ENCODE assay signal across 22 cellular contexts in genomic region chr14:60732840-60733483, GRCh38. TPM values are rescaled to one million over a fixed set of nuclear protein-coding genes. Genes with fewer than 3 reads are reported as not detected.
DNase-seq lines count a peak whose midpoint lies in the region; ATAC-seq, FAIRE-seq and TF ChIP-seq lines count a peak whose summit lies in the region.
"Had no signal": no experiment of that assay in that cellular context is flagged by ENCODE, and none has a peak within 500 bp of the region (broad histone marks: within the 10 kb centered on the region; RNA-seq: fewer than 3 reads in every experiment).

No MANE protein-coding gene starts in this region.

- CTCF ChIA-PET in HepG2 (lab: Yijun Ruan, JAX; ENCODE audit: low intra/inter-chr PET ratio, low total read pairs) = no interaction called here
- CTCF ChIA-PET in K562 (lab: Yijun Ruan, JAX; ENCODE audit: low intra/inter-chr PET ratio) = no interaction called here
- CTCF ChIA-PET in activated CD4-positive, alpha-beta memory T cell treated with anti-CD3 and anti-CD28 coated beads, Interleukin-2, amount 10 ng/mL, durations not matched to agents 7 days and 5 days (lab: Charles Lee) = interaction anchor here (0.9 to 1.3 kb wide), 5 partner anchors 17 to 441 kb away, joined by 3 read pairs; partner anchors contain the start of genes SLC38A6 and TRMT5

- H3K14ac ChIP-seq in mesenchymal stem cell (ENCODE audit: low read length in 2 of 2) = no peak overlapping the region

- TF ChIP-seq RAD21 in HepG2 (CRISPR knock-in tag; IDR thresholded peaks at IDR 0.05) (no peak), K562 (CRISPR knock-in tag; conservative IDR thresholded peaks at IDR 0.05 in 1 of 2, IDR thresholded peaks at IDR 0.05 in 1 of 2) (no peak)

- no peaks in the 10 kb centered on the region for H3K9me1 ChIP-seq in K562 (ENCODE audit: control insufficient read depth, insufficient read depth, low read length)

- no peaks in the 10 kb centered on the region; the same call in 1 of the 2 replicates for H3K27me3 Mint-ChIP-seq in HFFc6 (ENCODE audit: insufficient read depth)
- peaks cover 52% of the 10 kb centered on the region for H3K27me3 Mint-ChIP-seq in activated CD4-positive, alpha-beta memory T cell treated with anti-CD3 and anti-CD28 coated beads, Interleukin-2, amount 10 ng/mL, durations not matched to agents 7 days and 5 days

- H3K36me3 Mint-ChIP-seq in HFFc6 (ENCODE audit: low read depth) = peaks cover 5% of the 10 kb centered on the region
- H3K36me3 Mint-ChIP-seq in activated CD4-positive, alpha-beta memory T cell treated with anti-CD3 and anti-CD28 coated beads, Interleukin-2, amount 10 ng/mL, durations not matched to agents 7 days and 5 days (ENCODE audit: low read depth) = peaks cover 7% of the 10 kb centered on the region
- H3K36me3 Mint-ChIP-seq: CD4-positive, CD25-positive, alpha-beta regulatory T cell had no signal

- ATAC-seq in HepG2 = no peak
- ATAC-seq in right lobe of liver = no peak
- ATAC-seq in K562 = no peak
- ATAC-seq: GM12878 had no signal

- no peak overlapping the region for H3K4me3 ChIP-seq in HepG2 (replicated peaks in 1 of 3; ENCODE audit: insufficient read depth in 1 of 3, low read depth in 2 of 3, low read length in 3 of 3)
- H3K4me3 ChIP-seq in right lobe of liver = no peak overlapping the region
- no peak overlapping the region for H3K4me3 ChIP-seq in K562
- H3K4me3 ChIP-seq in mesenchymal stem cell (ENCODE audit: insufficient read depth in 1 of 2, low read depth in 1 of 2, low read length in 2 of 2) = no peak overlapping the region
- H3K4me3 ChIP-seq: GM12878 had no signal

- H3K4ac ChIP-seq in mesenchymal stem cell (ENCODE audit: low read depth in 1 of 2, low read length in 2 of 2) = no peak overlapping the region

- H3K9ac ChIP-seq in HepG2 (ENCODE audit: insufficient read depth, low read depth, low read length) (no peak overlapping the region), K562 (ENCODE audit: insufficient read depth in 1 of 2, low read depth in 2 of 2, low read length in 2 of 2) (no peak overlapping the region), mesenchymal stem cell (ENCODE audit: low read length) (no peak overlapping the region)

- no peak overlapping the region for H3K18ac ChIP-seq in mesenchymal stem cell (ENCODE audit: low read depth in 1 of 2, low read length in 2 of 2)

- H3K9me3 ChIP-seq in HepG2 (ENCODE audit: low read length) = no peaks in the 10 kb centered on the region
- H3K9me3 ChIP-seq in right lobe of liver = no peaks in the 10 kb centered on the region
- H3K9me3 ChIP-seq in K562 (replicated peaks; ENCODE audit: control insufficient read depth, insufficient read depth, low read depth, low read length) = no peaks in the 10 kb centered on the region
- no peaks in the 10 kb centered on the region for H3K9me3 ChIP-seq in mesenchymal stem cell (ENCODE audit: control insufficient read depth, low read length)
- H3K9me3 ChIP-seq: BE2C, Caco-2 had no signal

- H3K4me1 Mint-ChIP-seq in HFFc6 (ENCODE audit: low read depth) = peaks cover 19% of the 10 kb centered on the region
- H3K4me1 Mint-ChIP-seq in activated CD4-positive, alpha-beta memory T cell treated with anti-CD3 and anti-CD28 coated beads, Interleukin-2, amount 10 ng/mL, durations not matched to agents 7 days and 5 days = peaks cover 20% of the 10 kb centered on the region

- H3K4me1 ChIP-seq in HepG2 (ENCODE audit: insufficient read depth, low read length) (peaks cover 14% of the 10 kb centered on the region), right lobe of liver (peaks cover 0 to 15% (median 5%) of the 10 kb centered on the region in 4 donors), K562 (replicated peaks in 1 of 2; ENCODE audit: control insufficient read depth in 2 of 2, insufficient read depth in 2 of 2, low read length in 2 of 2) (no peaks in the 10 kb centered on the region), mesenchymal stem cell (ENCODE audit: control insufficient read depth, insufficient read depth, low read depth, low read length) (no peaks in the 10 kb centered on the region)
- H3K4me1 ChIP-seq: BE2C had no signal

- H3K9me3 Mint-ChIP-seq in HFFc6 = peaks cover 4% of the 10 kb centered on the region; the same call in 1 of the 2 replicates
- H3K9me3 Mint-ChIP-seq in activated CD4-positive, alpha-beta memory T cell treated with anti-CD3 and anti-CD28 coated beads, Interleukin-2, amount 10 ng/mL, durations not matched to agents 7 days and 5 days = peaks cover 5% of the 10 kb centered on the region
- H3K9me3 Mint-ChIP-seq: H9 had no signal

- no peak overlapping the region for H3K27ac ChIP-seq in HepG2 (ENCODE audit: extremely low read length, insufficient read depth, low read length)
- no peak overlapping the region for H3K27ac ChIP-seq in right lobe of liver
- H3K27ac ChIP-seq in K562 (ENCODE audit: extremely low read depth, low read depth, low read length) = no peak overlapping the region
- H3K27ac ChIP-seq in mesenchymal stem cell (ENCODE audit: low read length, poor library complexity, severe bottlenecking) = no peak overlapping the region
- H3K27ac ChIP-seq: HL-60 had no signal

- BruUV-seq in HepG2 (replicated peaks; lab: Mats Ljungman, UMichigan) (no TSS peak), K562 (replicated peaks; lab: Mats Ljungman, UMichigan) (no TSS peak)

- no peak overlapping the region for H3K4me3 Mint-ChIP-seq in HFFc6
- no peak overlapping the region for H3K4me3 Mint-ChIP-seq in activated CD4-positive, alpha-beta memory T cell treated with anti-CD3 and anti-CD28 coated beads, Interleukin-2, amount 10 ng/mL, durations not matched to agents 7 days and 5 days

- H3K27me3 ChIP-seq in HepG2 (ENCODE audit: control insufficient read depth in 1 of 2, insufficient read depth in 2 of 2, low read length in 2 of 2) (no peaks in the 10 kb centered on the region; a peak in 1 of 5 replicates), right lobe of liver (no peaks in the 10 kb centered on the region), K562 (ENCODE audit: control insufficient read depth in 2 of 2, insufficient read depth in 2 of 2, low read length in 2 of 2) (no peaks in the 10 kb centered on the region), mesenchymal stem cell (ENCODE audit: control insufficient read depth in 1 of 2, insufficient read depth in 1 of 2, low read length in 2 of 2) (peaks cover 4 to 6% of the 10 kb centered on the region in 2 experiments)

- TF ChIP-seq CTCF in HepG2 (CRISPR knock-in tag; IDR thresholded peaks at IDR 0.05) = no peak
- no peak for TF ChIP-seq CTCF in right lobe of liver (IDR thresholded peaks at IDR 0.05)
- TF ChIP-seq CTCF in HFFc6 (IDR thresholded peaks at IDR 0.05) = 0 out of 2 replicates have a peak, but pooled peaks have one; percentile 11
- no peak for TF ChIP-seq CTCF in K562 (IDR thresholded peaks at IDR 0.05 in 2 of 3, conservative IDR thresholded peaks at IDR 0.05 in 1 of 3; ENCODE audit: insufficient read depth in 2 of 3, low read depth in 1 of 3, low read length in 3 of 3)

- no peak for DNase-seq in HepG2 (ENCODE audit: low spot score)
- no peak for DNase-seq in right lobe of liver
- DNase-seq in HFFc6 = no peak
- DNase-seq in K562 (ENCODE audit: extremely low read depth in 1 of 4, low spot score in 3 of 4) = no peak
- DNase-seq in urothelium cell line (ENCODE audit: low spot score) = no peak
- DNase-seq in activated CD4-positive, alpha-beta memory T cell treated with anti-CD3 and anti-CD28 coated beads, Interleukin-2, amount 10 ng/mL, durations not matched to agents 7 days and 5 days = no peak
- DNase-seq in activated CD8-positive, alpha-beta memory T cell treated with anti-CD3 and anti-CD28 coated beads, Interleukin-2, amount 50 U/mL, for 4 hours = no peak
- DNase-seq in mesenchymal stem cell = no peak
- DNase-seq: ACHN; BE2C; C1 segment of cervical spinal cord; Caco-2; CD4-positive, CD25-positive, alpha-beta regulatory T cell; DMS79 treated with DMSO at 0.1 percent for 48 hours; EL; H9; IMR-90; KBM-7 had no signal

- H4K91ac ChIP-seq in mesenchymal stem cell (ENCODE audit: low read length) = no peak overlapping the region

- FAIRE-seq in HepG2 (lab: Jason Lieb, UNC) (no peak), K562 (lab: Jason Lieb, UNC) (no peak), urothelium cell line (lab: Jason Lieb, UNC) (peak; percentile 61)
- FAIRE-seq: D721Med, GM12878, H1 had no signal

- H2AK5ac ChIP-seq in mesenchymal stem cell (ENCODE audit: low read length, severe bottlenecking) = no peak overlapping the region

- H3K36me3 ChIP-seq in HepG2 (replicated peaks in 1 of 2; ENCODE audit: control insufficient read depth in 1 of 2, insufficient read depth in 2 of 2, low read length in 2 of 2) (no peaks in the 10 kb centered on the region), right lobe of liver (no peaks in the 10 kb centered on the region), K562 (ENCODE audit: control insufficient read depth, insufficient read depth, low read length) (no peaks in the 10 kb centered on the region), mesenchymal stem cell (ENCODE audit: control insufficient read depth in 1 of 2, insufficient read depth in 2 of 2, low read depth in 1 of 2, low read length in 2 of 2) (no peaks in the 10 kb centered on the region)
- H3K36me3 ChIP-seq: BE2C had no signal

- H3K79me2 ChIP-seq in HepG2 (ENCODE audit: insufficient read depth, low read length) (peaks cover 32% of the 10 kb centered on the region), K562 (ENCODE audit: control insufficient read depth, insufficient read depth, low read length) (peaks cover 31% of the 10 kb centered on the region)

- no peak overlapping the region for H3K23ac ChIP-seq in mesenchymal stem cell (ENCODE audit: low read length in 2 of 2)

- H2AFZ ChIP-seq in HepG2 (ENCODE audit: low read length) = no peak overlapping the region
- no peak overlapping the region for H2AFZ ChIP-seq in K562 (ENCODE audit: low read depth, low read length)
- no peak overlapping the region for H2AFZ ChIP-seq in mesenchymal stem cell (ENCODE audit: low read depth, low read length)

- H3K27ac Mint-ChIP-seq in HFFc6 = no peak overlapping the region
- H3K27ac Mint-ChIP-seq in activated CD4-positive, alpha-beta memory T cell treated with anti-CD3 and anti-CD28 coated beads, Interleukin-2, amount 10 ng/mL, durations not matched to agents 7 days and 5 days = no peak overlapping the region
- H3K27ac Mint-ChIP-seq: CD4-positive, CD25-positive, alpha-beta regulatory T cell; H9 had no signal

- 4% methylated on average over 4 of the region's 4 CpGs for WGBS in HepG2 (ENCODE audit: low lambda C conversion rate)
- WGBS in right lobe of liver (ENCODE audit: insufficient coverage, low coverage, low lambda C conversion rate, missing lambda C conversion rate) = 73% methylated on average over 4 of the region's 4 CpGs
- WGBS in K562 (ENCODE audit: insufficient coverage, low coverage, missing lambda C conversion rate) = 39% methylated on average over 4 of the region's 4 CpGs
- WGBS in mesenchymal stem cell = 73% methylated on average over 3 of the region's 4 CpGs

- peaks cover 2% of the 10 kb centered on the region for H3K79me1 ChIP-seq in mesenchymal stem cell (replicated peaks; ENCODE audit: low read length, poor library complexity, severe bottlenecking)

- no peak for TF ChIP-seq EP300 in HepG2 (IDR thresholded peaks at IDR 0.05; ENCODE audit: low read depth in 2 of 2, low read length in 2 of 2)
- no peak for TF ChIP-seq EP300 in HepG2 (CRISPR knock-in tag; IDR thresholded peaks at IDR 0.05; ENCODE audit: borderline replicate concordance)
- TF ChIP-seq EP300 in K562 (IDR thresholded peaks at IDR 0.05; ENCODE audit: low read length) = no peak

- no peak overlapping the region for H2BK120ac ChIP-seq in mesenchymal stem cell (ENCODE audit: low read depth, low read length)

- peaks cover 4% of the 10 kb centered on the region for H4K20me1 ChIP-seq in HepG2 (ENCODE audit: insufficient read depth, low read length)
- no peaks in the 10 kb centered on the region for H4K20me1 ChIP-seq in K562 (replicated peaks; ENCODE audit: control insufficient read depth, insufficient read depth, low read length)

- TF ChIP-seq POLR2A in HepG2 (IDR thresholded peaks at IDR 0.05; ENCODE audit: insufficient read depth in 1 of 2, low read depth in 2 of 2, low read length in 2 of 2) (no peak), right lobe of liver (IDR thresholded peaks at IDR 0.05) (no peak), K562 (conservative IDR thresholded peaks at IDR 0.05) (no peak)

- intact Hi-C loops in HepG2 (cut with micrococcal nuclease; ENCODE audit: unreplicated experiment) = loop anchor here (5.0 kb wide), 1 partner anchor 369 kb away; no protein-coding TSS in a partner anchor
- intact Hi-C loops in right lobe of liver (cut with DNase I) = no loop called here
- intact Hi-C loops in K562 (cut with micrococcal nuclease) = no loop called here

- no peak overlapping the region for H4K8ac ChIP-seq in mesenchymal stem cell (ENCODE audit: low read length)

- H2BK15ac ChIP-seq in mesenchymal stem cell (ENCODE audit: low read depth, poor library complexity, severe bottlenecking) = no peak overlapping the region

- in situ Hi-C loops in HepG2 (cut with HindIII; ENCODE audit: extremely low pct_ligation_motif_present, low pct_unique_long_range_greater_than_20kb) = no loop called here
- in situ Hi-C loops in K562 (cut with MboI) = no loop called here

- H3K4me2 ChIP-seq in HepG2 (ENCODE audit: low read depth, low read length) (no peak overlapping the region), K562 (ENCODE audit: insufficient read depth, low read length) (no peak overlapping the region), mesenchymal stem cell (ENCODE audit: low read length, poor library complexity, severe bottlenecking) (no peak overlapping the region)

- POLR2A ChIA-PET in HepG2 (lab: Yijun Ruan, JAX) = interaction anchor here (0.7 to 2.3 kb wide), 2 partner anchors 10 to 84 kb away, joined by 3 to 7 read pairs; no protein-coding TSS in a partner anchor
- POLR2A ChIA-PET in K562 (lab: Yijun Ruan, JAX) = interaction anchor here (1.8 kb wide), 1 partner anchor 9 kb away, joined by 9 read pairs; the partner anchor contains the start of gene SIX4
- POLR2A ChIA-PET in activated CD4-positive, alpha-beta memory T cell treated with anti-CD3 and anti-CD28 coated beads, Interleukin-2, amount 10 ng/mL, durations not matched to agents 7 days and 5 days (lab: Charles Lee) = interaction anchor here (1.0 to 2.7 kb wide), 2 partner anchors 21 to 248 kb away, joined by 5 to 12 read pairs; partner anchors contain the start of genes SLC38A6 and TRMT5

- H2BK5ac ChIP-seq in mesenchymal stem cell (ENCODE audit: low read depth, low read length, poor library complexity, severe bottlenecking) = no peak overlapping the region

- H2BK12ac ChIP-seq in mesenchymal stem cell (ENCODE audit: low read length in 2 of 2) = no peak overlapping the region

RNA-seq across cellular contexts. Expression of gene MNAT1, which starts 1.6 kb away (rescaled TPM):
- total RNA-seq in HepG2 (2016; rRNA removed; fragmentation: Illumina TruSeq; extraction: Trizol) = 94.8 and 130 TPM in 2 replicates
- 60.3 and 68.8 TPM in 2 replicates for total RNA-seq in HepG2 (2016; cell fraction: cytosol; rRNA removed; fragmentation: Illumina TruSeq; extraction: Trizol; ENCODE audit: low read depth)
- total RNA-seq in HepG2 (2016; cell fraction: insoluble cytoplasmic fraction; rRNA removed; fragmentation: Illumina TruSeq; extraction: Trizol) = 93.8 and 135 TPM in 2 replicates
- total RNA-seq in HepG2 (2016; cell fraction: membrane; rRNA removed; fragmentation: Illumina TruSeq; extraction: Trizol) = 31.2 and 38.1 TPM in 2 replicates
- 93.5 and 99.8 TPM in 2 replicates for total RNA-seq in HepG2 (2016; cell fraction: nucleus; rRNA removed; fragmentation: Illumina TruSeq; extraction: Trizol)
- polyA plus RNA-seq in HepG2 (2011; rRNA removed) = 45.8 and 49.2 TPM in 2 replicates
- 31.1 and 41.1 TPM in 2 replicates for polyA plus RNA-seq in HepG2 (2011; cell fraction: cytosol; rRNA removed)
- 15.4 and 16.3 TPM in 2 replicates for polyA plus RNA-seq in HepG2 (2011; cell fraction: nucleus; rRNA removed)
- 41.3 and 44.6 TPM in 2 replicates for polyA plus RNA-seq in HepG2 (2012)
- 8.7 and 10.2 TPM in 2 replicates for polyA plus RNA-seq in HepG2 (2016; cell fraction: cytosol; fragmentation: Illumina TruSeq; extraction: Trizol; ENCODE audit: low read depth)
- 107 and 116 TPM in 2 replicates for polyA plus RNA-seq in HepG2 (2016; cell fraction: insoluble cytoplasmic fraction; fragmentation: Illumina TruSeq; extraction: Trizol; ENCODE audit: low read depth)
- polyA plus RNA-seq in HepG2 (2016; cell fraction: membrane; fragmentation: Illumina TruSeq; extraction: Trizol; ENCODE audit: low read depth) = 12.3 and 12.4 TPM in 2 replicates
- polyA plus RNA-seq in HepG2 (2016; cell fraction: nucleus; fragmentation: Illumina TruSeq; extraction: Trizol; ENCODE audit: insufficient read depth, low read depth) = 39.6 and 40.0 TPM in 2 replicates
- 20.6 and 44.6 TPM in 2 replicates for polyA minus RNA-seq in HepG2 (2011; rRNA and poly(A)+ RNA removed; ENCODE audit: low replicate concordance)
- 24.3 and 30.5 TPM in 2 replicates for polyA minus RNA-seq in HepG2 (2011; cell fraction: cytosol; rRNA and poly(A)+ RNA removed)
- polyA minus RNA-seq in HepG2 (2011; cell fraction: nucleus; rRNA and poly(A)+ RNA removed) = 113 and 135 TPM in 2 replicates
- total RNA-seq in right lobe of liver = 10 to 100 TPM; 10.5 to 15.2 (median 12.3) TPM
- total RNA-seq in HFFc6 (2021; fragmentation: NEBNext Ultra II Directional; extraction: Animal tissue kit (Norgen Biotek cat#: 25700)) = 10 to 100 TPM; 55.8 to 69.4 (median 58.7) TPM
- 27.6 and 70.2 TPM in 2 replicates for total RNA-seq in K562 (2011; cell fraction: chromatin; rRNA removed; ENCODE audit: low replicate concordance)
- 17.8 and 22.8 TPM in 2 replicates for total RNA-seq in K562 (2011; cell fraction: nucleolus; rRNA removed)
- total RNA-seq in K562 (2011; cell fraction: nucleoplasm; rRNA removed) = 36.1 and 57.1 TPM in 2 replicates
- total RNA-seq in K562 (2014; rRNA removed) = 41.7 and 45.6 TPM in 2 replicates
- 61.9 and 70.9 TPM in 2 replicates for total RNA-seq in K562 (2014; rRNA removed; fragmentation: Illumina TruSeq; extraction: Trizol)
- 64.8 and 68.0 TPM in 2 replicates for total RNA-seq in K562 (2015; rRNA removed; fragmentation: Illumina TruSeq; extraction: Trizol)
- total RNA-seq in K562 (2021) = 37.8 and 38.4 TPM in 2 replicates
- polyA plus RNA-seq in K562 (2011; rRNA removed) = 54.9 and 58.0 TPM in 2 replicates
- 25.2 and 37.5 TPM in 2 replicates for polyA plus RNA-seq in K562 (2011; cell fraction: cytosol; rRNA removed)
- polyA plus RNA-seq in K562 (2011; cell fraction: nucleus; rRNA removed) = 11.6 and 21.1 TPM in 2 replicates
- 33.4 and 36.6 TPM in 2 replicates for polyA plus RNA-seq in K562 (2012)
- 52.5 and 60.4 TPM in 2 replicates for polyA plus RNA-seq in K562 (2014; fragmentation: Illumina TruSeq; extraction: Trizol)
- 10 to 100 TPM; 75.6 to 83.3 TPM for polyA plus RNA-seq in K562 (2014; fragmentation: Nextera tagmentation; extraction: Ambion mirVana)
- 51.1 and 51.8 TPM in 2 replicates for polyA plus RNA-seq in K562 (2014; rRNA removed)
- polyA minus RNA-seq in K562 (2011; rRNA and poly(A)+ RNA removed) = 41.3 and 49.7 TPM in 2 replicates
- 15.3 and 18.1 TPM in 2 replicates for polyA minus RNA-seq in K562 (2011; cell fraction: cytosol; rRNA and poly(A)+ RNA removed)
- 22.3 and 49.9 TPM in 2 replicates for polyA minus RNA-seq in K562 (2011; cell fraction: nucleus; rRNA and poly(A)+ RNA removed)
- 10 to 100 TPM; 37.0 to 40.4 TPM for total RNA-seq in activated CD4-positive, alpha-beta memory T cell treated with anti-CD3 and anti-CD28 coated beads, Interleukin-2, amount 10 ng/mL, durations not matched to agents 7 days and 5 days
- polyA plus RNA-seq in mesenchymal stem cell (2013, experiment 1 of 2) = 28.9 TPM
- 26.9 TPM for polyA plus RNA-seq in mesenchymal stem cell (2013, experiment 2 of 2)

RNA-seq across cellular contexts. Expression of gene SIX4, which starts 8.8 kb away (rescaled TPM):
- total RNA-seq in HepG2 (2016; rRNA removed; fragmentation: Illumina TruSeq; extraction: Trizol) (6.0 and 6.7 TPM in 2 replicates), right lobe of liver (under 1 TPM in 5 of 6 experiments, not detected in 1; 0.04 to 0.43 (median 0.23) TPM), K562 (2014; rRNA removed) (7.4 and 8.7 TPM in 2 replicates), K562 (2014; rRNA removed; fragmentation: Illumina TruSeq; extraction: Trizol) (6.6 and 7.6 TPM in 2 replicates), K562 (2015; rRNA removed; fragmentation: Illumina TruSeq; extraction: Trizol) (6.2 and 6.4 TPM in 2 replicates), K562 (2021) (8.1 and 8.6 TPM in 2 replicates)
- 0.35 and 0.51 TPM in 2 replicates for total RNA-seq in HepG2 (2016; cell fraction: cytosol; rRNA removed; fragmentation: Illumina TruSeq; extraction: Trizol; ENCODE audit: low read depth)
- 5.4 and 5.9 TPM in 2 replicates for total RNA-seq in HepG2 (2016; cell fraction: insoluble cytoplasmic fraction; rRNA removed; fragmentation: Illumina TruSeq; extraction: Trizol)
- total RNA-seq in HepG2 (2016; cell fraction: membrane; rRNA removed; fragmentation: Illumina TruSeq; extraction: Trizol) = 2.6 and 3.0 TPM in 2 replicates
- total RNA-seq in HepG2 (2016; cell fraction: nucleus; rRNA removed; fragmentation: Illumina TruSeq; extraction: Trizol) = 5.0 and 6.1 TPM in 2 replicates
- polyA plus RNA-seq in HepG2 (2011; rRNA removed) (4.5 and 5.0 TPM in 2 replicates), K562 (2011; rRNA removed) (5.6 and 6.3 TPM in 2 replicates), K562 (2014; fragmentation: Illumina TruSeq; extraction: Trizol) (3.9 and 4.1 TPM in 2 replicates), K562 (2014; fragmentation: Nextera tagmentation; extraction: Ambion mirVana) (1 to 10 TPM in 1 of 2 experiments, under 1 TPM in 1; 0.77 to 1.1 TPM), K562 (2014; rRNA removed) (3.4 and 5.4 TPM in 2 replicates)
- 2.4 and 3.0 TPM in 2 replicates for polyA plus RNA-seq in HepG2 (2011; cell fraction: cytosol; rRNA removed)
- polyA plus RNA-seq in HepG2 (2011; cell fraction: nucleus; rRNA removed) = 4.1 and 4.4 TPM in 2 replicates
- 3.2 and 3.9 TPM in 2 replicates for polyA plus RNA-seq in HepG2 (2012)
- 0.10 and 0.14 TPM in 2 replicates for polyA plus RNA-seq in HepG2 (2016; cell fraction: cytosol; fragmentation: Illumina TruSeq; extraction: Trizol; ENCODE audit: low read depth)
- 2.9 and 5.1 TPM in 2 replicates for polyA plus RNA-seq in HepG2 (2016; cell fraction: insoluble cytoplasmic fraction; fragmentation: Illumina TruSeq; extraction: Trizol; ENCODE audit: low read depth)
- polyA plus RNA-seq in HepG2 (2016; cell fraction: membrane; fragmentation: Illumina TruSeq; extraction: Trizol; ENCODE audit: low read depth) = 0.61 and 0.83 TPM in 2 replicates
- 5.3 and 7.3 TPM in 2 replicates for polyA plus RNA-seq in HepG2 (2016; cell fraction: nucleus; fragmentation: Illumina TruSeq; extraction: Trizol; ENCODE audit: insufficient read depth, low read depth)
- polyA minus RNA-seq in HepG2 (2011; rRNA and poly(A)+ RNA removed; ENCODE audit: low replicate concordance) = 8.9 and 18.4 TPM in 2 replicates
- 5.5 and 6.8 TPM in 2 replicates for polyA minus RNA-seq in HepG2 (2011; cell fraction: cytosol; rRNA and poly(A)+ RNA removed)
- polyA minus RNA-seq in HepG2 (2011; cell fraction: nucleus; rRNA and poly(A)+ RNA removed) = 5.7 and 8.0 TPM in 2 replicates
- total RNA-seq in HFFc6 (2021; fragmentation: NEBNext Ultra II Directional; extraction: Animal tissue kit (Norgen Biotek cat#: 25700)) = 10 to 100 TPM; 14.4 to 19.6 (median 17.0) TPM
- total RNA-seq in K562 (2011; cell fraction: chromatin; rRNA removed; ENCODE audit: low replicate concordance) = 8.8 and 16.6 TPM in 2 replicates
- total RNA-seq in K562 (2011; cell fraction: nucleolus; rRNA removed) = 5.3 and 5.5 TPM in 2 replicates
- 9.2 and 9.4 TPM in 2 replicates for total RNA-seq in K562 (2011; cell fraction: nucleoplasm; rRNA removed)
- polyA plus RNA-seq in K562 (2011; cell fraction: cytosol; rRNA removed) = 4.4 and 5.6 TPM in 2 replicates
- polyA plus RNA-seq in K562 (2011; cell fraction: nucleus; rRNA removed) = 5.2 and 6.2 TPM in 2 replicates
- 2.1 and 2.4 TPM in 2 replicates for polyA plus RNA-seq in K562 (2012)
- polyA minus RNA-seq in K562 (2011; rRNA and poly(A)+ RNA removed) = 10.0 and 12.7 TPM in 2 replicates
- 5.3 and 7.9 TPM in 2 replicates for polyA minus RNA-seq in K562 (2011; cell fraction: cytosol; rRNA and poly(A)+ RNA removed)
- polyA minus RNA-seq in K562 (2011; cell fraction: nucleus; rRNA and poly(A)+ RNA removed) = 1.6 and 4.4 TPM in 2 replicates
- total RNA-seq in activated CD4-positive, alpha-beta memory T cell treated with anti-CD3 and anti-CD28 coated beads, Interleukin-2, amount 10 ng/mL, durations not matched to agents 7 days and 5 days = under 1 TPM; 0.80 to 0.96 TPM
- polyA plus RNA-seq in mesenchymal stem cell (2013, experiment 1 of 2) = 2.7 TPM
- 2.9 TPM for polyA plus RNA-seq in mesenchymal stem cell (2013, experiment 2 of 2)
- total RNA-seq: CD4-positive, CD25-positive, alpha-beta regulatory T cell had no signal
- polyA plus RNA-seq: CD4-positive, CD25-positive, alpha-beta regulatory T cell had no signal

Comparison
In these comparisons a context has a peak if more than half of its experiments do, and no peak if none do; other contexts are left out.
1. Of the 241 proteins assayed by ChIP-seq in both HepG2 and K562: peak only in HepG2: none; only in K562: none; in both: ZNF121; in neither: 240.